11 cellular contexts compared by ENCODE assay signal in genomic region chr3:134427400-134428111, GRCh38. TPM values are rescaled to one million over a fixed set of nuclear protein-coding genes. Genes with fewer than 3 reads are reported as not detected.
DNase-seq lines count a peak whose midpoint lies in the region; TF ChIP-seq lines count a peak whose summit lies in the region.
"Had no signal": no experiment of that assay in that cellular context is flagged by ENCODE, and none has a peak within 500 bp of the region (broad histone marks: within the 10 kb centered on the region; RNA-seq: fewer than 3 reads in every experiment).

No MANE protein-coding gene starts in this region.

- 0 out of 2 replicates have a peak, but pooled peaks have one; percentile 5 for TF ChIP-seq CTCF in AG04450 (IDR thresholded peaks at IDR 0.05; ENCODE audit: low read depth, low read length)
- TF ChIP-seq CTCF in mammary epithelial cell (conservative IDR thresholded peaks at IDR 0.05 in 1 of 2, IDR thresholded peaks at IDR 0.05 in 1 of 2; ENCODE audit: extremely low read depth in 1 of 2, insufficient read depth in 1 of 2, low read depth in 1 of 2, low read length in 2 of 2): no peak

- H2AFZ ChIP-seq in mammary epithelial cell (ENCODE audit: low read depth, low read length): peak overlapping the region; percentile 24

- peak; percentile 99 for DNase-seq in AG04450 (ENCODE audit: low read depth, low spot score)
- peak; percentile 100 for DNase-seq in HT1080 (ENCODE audit: low read depth)
- peak; percentile 97 for DNase-seq in mammary epithelial cell
- no peak for DNase-seq in NCI-H2171 treated with DMSO at 0.1 percent for 48 hours (lab: John Stamatoyannopoulos, UW)
- DNase-seq in activated naive CD4-positive, alpha-beta T cell treated with anti-CD3 and anti-CD28 coated beads, Interleukin-2, amount 50 U/mL, for 16 hours: no peak
- DNase-seq in effector CD8-positive, alpha-beta T cell (lab: John Stamatoyannopoulos, UW): no peak
- DNase-seq in C1 segment of cervical spinal cord (lab: John Stamatoyannopoulos, UW): no peak
- DNase-seq: foreskin melanocyte, NCI-H187 treated with DMSO at 0.1 percent for 48 hours, occipital lobe had no signal

- H3K36me3 ChIP-seq in mammary epithelial cell (ENCODE audit: insufficient read depth, low read length) (no peaks in the 10 kb centered on the region), mesodermal cell (ENCODE audit: control insufficient read depth, insufficient read depth, low read length) (no peaks in the 10 kb centered on the region)

- in situ Hi-C loops in mammary epithelial cell (cut with MboI; ENCODE audit: low sequenced_read_pairs in 2 of 2): loop anchor here in 1 of 2 donors (5.0 kb wide), 1 partner anchor 55 kb away; the partner anchor contains the start of gene AMOTL2

- H3K9ac ChIP-seq in mammary epithelial cell (ENCODE audit: insufficient read depth, low read length): no peak overlapping the region

- H3K9me3 ChIP-seq in AG04450 (ENCODE audit: control insufficient read depth, insufficient read depth, low read length) (no peaks in the 10 kb centered on the region), mammary epithelial cell (replicated peaks; ENCODE audit: insufficient read depth, low read length) (no peaks in the 10 kb centered on the region), mesodermal cell (ENCODE audit: control insufficient read depth, low read length) (no peaks in the 10 kb centered on the region)

- H3K27ac ChIP-seq in AG04450 (ENCODE audit: low read depth, low read length) (peak overlapping the region; percentile 98), mammary epithelial cell (ENCODE audit: insufficient read depth, low read depth, low read length) (peak overlapping the region; percentile 45), mesodermal cell (ENCODE audit: low read depth, low read length, severe bottlenecking) (peak overlapping the region; percentile 85)

- H3K4me3 ChIP-seq in AG04450 (ENCODE audit: low read depth, low read length) (no peak overlapping the region; the same call in 1 of the 2 replicates), mammary epithelial cell (replicated peaks in 1 of 3; ENCODE audit: insufficient read depth in 1 of 3, low read depth in 2 of 3, low read length in 3 of 3) (no peak overlapping the region), mesodermal cell (ENCODE audit: extremely low read depth, insufficient read depth, low read length, poor library complexity, severe bottlenecking) (no peak overlapping the region)

- 50% methylated on average over 8 of the region's 15 CpGs for WGBS in mammary epithelial cell (ENCODE audit: low coverage, missing lambda C conversion rate)
- WGBS in mesodermal cell (ENCODE audit: insufficient coverage in 2 of 2), 2 experiments: 64 to 77% methylated on average over 12 of the region's 15 CpGs

- CTCF ChIA-PET in AG04450 (lab: Charles Lee): interaction anchor here (0.6 to 1.5 kb wide), 5 partner anchors 21 to 215 kb away, joined by 3 to 8 read pairs (median 3); no protein-coding TSS in a partner anchor
- CTCF ChIA-PET in mammary epithelial cell (lab: Charles Lee; ENCODE audit: low non-redundant PET): interaction anchor here (0.6 kb wide), 1 partner anchor 47 kb away, joined by 3 read pairs; no protein-coding TSS in a partner anchor

- dilution Hi-C loops in mammary epithelial cell (cut with HindIII; ENCODE audit: low sequenced_read_pairs): no loop called here

- POLR2A ChIA-PET in AG04450 (lab: Yijun Ruan, JAX): interaction anchor here (0.6 to 3.1 kb wide), 13 partner anchors 10 to 112 kb away, joined by 3 to 40 read pairs (median 6); partner anchors contain the start of gene AMOTL2

- H3K27me3 ChIP-seq in AG04450 (ENCODE audit: control insufficient read depth, insufficient read depth, low read length) (no peaks in the 10 kb centered on the region), mammary epithelial cell (ENCODE audit: insufficient read depth, low read length) (no peaks in the 10 kb centered on the region)

- BruUV-seq in mammary epithelial cell (replicated peaks; lab: Mats Ljungman, UMichigan): no TSS peak

- no peaks in the 10 kb centered on the region for H4K20me1 ChIP-seq in mammary epithelial cell (ENCODE audit: insufficient read depth, low read length)

- peak overlapping the region; percentile 1 for H3K4me2 ChIP-seq in mammary epithelial cell (ENCODE audit: insufficient read depth, low read depth, low read length)

- H3K79me2 ChIP-seq in mammary epithelial cell (ENCODE audit: insufficient read depth, low read length): no peaks in the 10 kb centered on the region

- intact Hi-C loops in mammary epithelial cell (cut with micrococcal nuclease): loop anchor here (2.0 kb wide), 1 partner anchor 45 kb away; no protein-coding TSS in a partner anchor

- H3K4me1 ChIP-seq in mammary epithelial cell (ENCODE audit: insufficient read depth, low read length) (peaks cover 24% of the 10 kb centered on the region), mesodermal cell (ENCODE audit: control insufficient read depth, insufficient read depth, low read length, poor library complexity, severe bottlenecking) (peaks cover 34% of the 10 kb centered on the region)

RNA-seq across cellular contexts. Expression of gene AMOTL2, which starts 53.3 kb away (rescaled TPM):
- polyA plus RNA-seq in AG04450 (2011; rRNA removed) (74.5 and 78.9 TPM in 2 replicates), mammary epithelial cell (47.5 TPM)
- polyA minus RNA-seq in AG04450 (2011; rRNA and poly(A)+ RNA removed): 111 and 136 TPM in 2 replicates
- 197 and 213 TPM in 2 replicates for total RNA-seq in HT1080 (2014; rRNA removed; shearing (Covaris generic))
- polyA plus RNA-seq in HT1080 (2015; cell fraction: cytosol; rRNA removed): 165 and 175 TPM in 2 replicates
- 320 and 337 TPM in 2 replicates for polyA plus RNA-seq in HT1080 (2015; cell fraction: nucleus; rRNA removed)
- total RNA-seq in mammary epithelial cell: 100 to 1,000 TPM; 116 to 144 TPM
- 86.1 TPM for polyA minus RNA-seq in mammary epithelial cell
- 59.7 TPM for polyA plus RNA-seq in mesodermal cell (2013, experiment 1 of 2)
- 50.8 TPM for polyA plus RNA-seq in mesodermal cell (2013, experiment 2 of 2)

RNA-seq across cellular contexts. Expression of gene ANAPC13, which starts 58.2 kb away (rescaled TPM):
- 122 and 176 TPM in 2 replicates for polyA plus RNA-seq in AG04450 (2011; rRNA removed)
- polyA minus RNA-seq in AG04450 (2011; rRNA and poly(A)+ RNA removed): 29.4 and 37.9 TPM in 2 replicates
- 82.9 and 104 TPM in 2 replicates for total RNA-seq in HT1080 (2014; rRNA removed; shearing (Covaris generic))
- polyA plus RNA-seq in HT1080 (2015; cell fraction: cytosol; rRNA removed): 156 and 166 TPM in 2 replicates
- 66.5 and 67.2 TPM in 2 replicates for polyA plus RNA-seq in HT1080 (2015; cell fraction: nucleus; rRNA removed)
- total RNA-seq in mammary epithelial cell: 10 to 100 TPM; 32.2 to 40.5 TPM
- polyA plus RNA-seq in mammary epithelial cell: 54.2 TPM
- polyA minus RNA-seq in mammary epithelial cell: 16.2 TPM
- polyA plus RNA-seq in mesodermal cell (2013, experiment 1 of 2): 67.9 TPM
- 72.7 TPM for polyA plus RNA-seq in mesodermal cell (2013, experiment 2 of 2)

RNA-seq across cellular contexts. Expression of gene CEP63, which starts 58.3 kb away (rescaled TPM):
- polyA plus RNA-seq in AG04450 (2011; rRNA removed): 11.0 and 16.3 TPM in 2 replicates
- 7.0 and 7.6 TPM in 2 replicates for polyA minus RNA-seq in AG04450 (2011; rRNA and poly(A)+ RNA removed)
- 25.6 and 28.1 TPM in 2 replicates for total RNA-seq in HT1080 (2014; rRNA removed; shearing (Covaris generic))
- 43.3 and 50.3 TPM in 2 replicates for polyA plus RNA-seq in HT1080 (2015; cell fraction: cytosol; rRNA removed)
- polyA plus RNA-seq in HT1080 (2015; cell fraction: nucleus; rRNA removed): 29.0 and 29.4 TPM in 2 replicates
- total RNA-seq in mammary epithelial cell: 10 to 100 TPM in 1 of 2 donors, 1 to 10 TPM in 1; 7.2 to 25.3 TPM
- 9.0 TPM for polyA plus RNA-seq in mammary epithelial cell
- 3.9 TPM for polyA minus RNA-seq in mammary epithelial cell
- 25.3 TPM for polyA plus RNA-seq in mesodermal cell (2013, experiment 1 of 2)
- polyA plus RNA-seq in mesodermal cell (2013, experiment 2 of 2): 28.3 TPM

Comparison
In these comparisons a context has a peak if more than half of its experiments do, and no peak if none do; other contexts are left out.
1. DNase-seq: peak in AG04450 (single experiment), HT1080 (single experiment) and mammary epithelial cell (single experiment); none in NCI-H2171 treated with DMSO at 0.1 percent for 48 hours (single experiment), activated naive CD4-positive, alpha-beta T cell treated with anti-CD3 and anti-CD28 coated beads, Interleukin-2, amount 50 U/mL, for 16 hours (single experiment), effector CD8-positive, alpha-beta T cell (single experiment) and C1 segment of cervical spinal cord (0 of 14).
2. H3K27ac ChIP-seq: peak in every context shown above with its lines; median percentile 98 in AG04450; 85 in mesodermal cell; 45 in mammary epithelial cell.